In genomic region chr11:90135016-90135415, GRCh38 we compare ENCODE assay signal across 8 cellular contexts. TPM values are rescaled to one million over a fixed set of nuclear protein-coding genes. Genes with fewer than 3 reads are reported as not detected.
DNase-seq lines count a peak whose midpoint lies in the region; ATAC-seq lines count a peak whose summit lies in the region.

No MANE protein-coding gene starts in this region.

- intact Hi-C loops in activated CD4-positive, alpha-beta T cell treated with anti-CD3 and anti-CD28 coated beads, Interleukin-2, amount 10 ng/mL, durations not matched to agents 24 days and 14 days (cut with micrococcal nuclease): no loop called here
- intact Hi-C loops in activated T-helper 1 cell treated with anti-CD3 and anti-CD28 coated beads, Interleukin-12 subunit alpha, Interleukin-12 subunit beta, Interleukin-2, Interleukin-4 antibody, amounts not matched to agents 30 ng/mL and 10 ng/mL and 1 ng/mL, durations not matched to agents 14 hours and 24 hours and 36 hours (cut with micrococcal nuclease): no loop called here

- H3K4me3 ChIP-seq in subcutaneous abdominal adipose tissue (ENCODE audit: low read depth in 1 of 5, low read length in 5 of 5): peak overlapping the region; percentile 75 to 95 (median 77)

- H3K36me3 ChIP-seq in subcutaneous abdominal adipose tissue (ENCODE audit: control insufficient read depth in 5 of 5, insufficient read depth in 5 of 5, low read length in 5 of 5): peaks cover 0 to 5% (median 0%) of the 10 kb centered on the region in 5 donors

- H3K27me3 Mint-ChIP-seq in activated CD4-positive, alpha-beta T cell treated with anti-CD3 and anti-CD28 coated beads, Interleukin-2, amount 10 ng/mL, durations not matched to agents 24 days and 14 days: peaks cover 50% of the 10 kb centered on the region
- H3K27me3 Mint-ChIP-seq in activated T-helper 1 cell treated with anti-CD3 and anti-CD28 coated beads, Interleukin-12 subunit alpha, Interleukin-12 subunit beta, Interleukin-2, Interleukin-4 antibody, amounts not matched to agents 30 ng/mL and 10 ng/mL and 1 ng/mL, durations not matched to agents 14 hours and 24 hours and 36 hours (ENCODE audit: insufficient read depth): peaks cover 33% of the 10 kb centered on the region
- peaks cover 2 to 5% (median 4%) of the 10 kb centered on the region in 3 donors for H3K27me3 Mint-ChIP-seq in immature natural killer cell (ENCODE audit: low read depth in 3 of 3)

- peak overlapping the region; percentile 63 to 76 (median 64) for H3K9ac ChIP-seq in subcutaneous abdominal adipose tissue (ENCODE audit: low read length in 5 of 5)

- H3K27me3 ChIP-seq in subcutaneous abdominal adipose tissue (ENCODE audit: control insufficient read depth in 5 of 5, insufficient read depth in 4 of 5, low read length in 5 of 5): no peaks in the 10 kb centered on the region

- ATAC-seq in HG02840 (IDR thresholded peaks at IDR 0.05; ENCODE audit: low FRiP score, unreplicated experiment): no peak
- no peak for ATAC-seq in GM19455 (IDR thresholded peaks at IDR 0.05; ENCODE audit: unreplicated experiment)

- no peaks in the 10 kb centered on the region for H3K36me3 Mint-ChIP-seq in activated CD4-positive, alpha-beta T cell treated with anti-CD3 and anti-CD28 coated beads, Interleukin-2, amount 10 ng/mL, durations not matched to agents 24 days and 14 days (ENCODE audit: low read depth)
- no peaks in the 10 kb centered on the region for H3K36me3 Mint-ChIP-seq in activated T-helper 1 cell treated with anti-CD3 and anti-CD28 coated beads, Interleukin-12 subunit alpha, Interleukin-12 subunit beta, Interleukin-2, Interleukin-4 antibody, amounts not matched to agents 30 ng/mL and 10 ng/mL and 1 ng/mL, durations not matched to agents 14 hours and 24 hours and 36 hours (ENCODE audit: low read depth)
- peaks cover 0 to 4% (median 0%) of the 10 kb centered on the region in 3 donors for H3K36me3 Mint-ChIP-seq in immature natural killer cell

- H3K4me1 ChIP-seq in subcutaneous abdominal adipose tissue (ENCODE audit: control insufficient read depth in 5 of 5, insufficient read depth in 5 of 5, low read length in 5 of 5): peaks cover 0 to 22% (median 11%) of the 10 kb centered on the region in 5 donors

- H3K9me3 Mint-ChIP-seq in activated CD4-positive, alpha-beta T cell treated with anti-CD3 and anti-CD28 coated beads, Interleukin-2, amount 10 ng/mL, durations not matched to agents 24 days and 14 days: no peaks in the 10 kb centered on the region
- no peaks in the 10 kb centered on the region for H3K9me3 Mint-ChIP-seq in activated T-helper 1 cell treated with anti-CD3 and anti-CD28 coated beads, Interleukin-12 subunit alpha, Interleukin-12 subunit beta, Interleukin-2, Interleukin-4 antibody, amounts not matched to agents 30 ng/mL and 10 ng/mL and 1 ng/mL, durations not matched to agents 14 hours and 24 hours and 36 hours
- H3K9me3 Mint-ChIP-seq in immature natural killer cell: peaks cover 2 to 23% (median 9%) of the 10 kb centered on the region in 6 donors

- H3K4me1 Mint-ChIP-seq in activated CD4-positive, alpha-beta T cell treated with anti-CD3 and anti-CD28 coated beads, Interleukin-2, amount 10 ng/mL, durations not matched to agents 24 days and 14 days: peaks cover 11% of the 10 kb centered on the region
- H3K4me1 Mint-ChIP-seq in activated T-helper 1 cell treated with anti-CD3 and anti-CD28 coated beads, Interleukin-12 subunit alpha, Interleukin-12 subunit beta, Interleukin-2, Interleukin-4 antibody, amounts not matched to agents 30 ng/mL and 10 ng/mL and 1 ng/mL, durations not matched to agents 14 hours and 24 hours and 36 hours (ENCODE audit: low read depth): peaks cover 14% of the 10 kb centered on the region
- H3K4me1 Mint-ChIP-seq in immature natural killer cell: peaks cover 5 to 28% of the 10 kb centered on the region in 2 donors

- H3K4me3 Mint-ChIP-seq in activated CD4-positive, alpha-beta T cell treated with anti-CD3 and anti-CD28 coated beads, Interleukin-2, amount 10 ng/mL, durations not matched to agents 24 days and 14 days: peak overlapping the region; percentile 71
- peak overlapping the region; percentile 24 for H3K4me3 Mint-ChIP-seq in activated T-helper 1 cell treated with anti-CD3 and anti-CD28 coated beads, Interleukin-12 subunit alpha, Interleukin-12 subunit beta, Interleukin-2, Interleukin-4 antibody, amounts not matched to agents 30 ng/mL and 10 ng/mL and 1 ng/mL, durations not matched to agents 14 hours and 24 hours and 36 hours
- H3K4me3 Mint-ChIP-seq in immature natural killer cell: peak overlapping the region; percentile 24 to 68 (median 53)

- H3K27ac ChIP-seq in subcutaneous abdominal adipose tissue (ENCODE audit: low read depth, low read length): peak overlapping the region; percentile 37

- H3K9me3 ChIP-seq in subcutaneous abdominal adipose tissue (ENCODE audit: control insufficient read depth in 5 of 5, low read length in 5 of 5): no peaks in the 10 kb centered on the region

- no peak for DNase-seq in activated CD4-positive, alpha-beta T cell treated with anti-CD3 and anti-CD28 coated beads, Interleukin-2, amount 10 ng/mL, durations not matched to agents 24 days and 14 days
- DNase-seq in activated CD4-positive, alpha-beta T cell treated with anti-CD3 and anti-CD28 coated beads, Interleukin-2, amount 50 U/mL, for 4 hours: no peak
- DNase-seq in activated T-helper 1 cell treated with anti-CD3 and anti-CD28 coated beads, Interleukin-12 subunit alpha, Interleukin-12 subunit beta, Interleukin-2, Interleukin-4 antibody, amounts not matched to agents 30 ng/mL and 10 ng/mL and 1 ng/mL, durations not matched to agents 14 hours and 24 hours and 36 hours (ENCODE audit: low spot score): no peak
- DNase-seq in immature natural killer cell: no peak
- DNase-seq in cortex of kidney (lab: John Stamatoyannopoulos, UW): no peak

- H3K27ac Mint-ChIP-seq in activated CD4-positive, alpha-beta T cell treated with anti-CD3 and anti-CD28 coated beads, Interleukin-2, amount 10 ng/mL, durations not matched to agents 24 days and 14 days: no peak overlapping the region
- no peak overlapping the region for H3K27ac Mint-ChIP-seq in activated T-helper 1 cell treated with anti-CD3 and anti-CD28 coated beads, Interleukin-12 subunit alpha, Interleukin-12 subunit beta, Interleukin-2, Interleukin-4 antibody, amounts not matched to agents 30 ng/mL and 10 ng/mL and 1 ng/mL, durations not matched to agents 14 hours and 24 hours and 36 hours
- no peak overlapping the region for H3K27ac Mint-ChIP-seq in immature natural killer cell

RNA-seq across cellular contexts. Expression of gene NAALAD2, which starts 0.6 kb away (rescaled TPM):
- total RNA-seq in activated CD4-positive, alpha-beta T cell treated with anti-CD3 and anti-CD28 coated beads, Interleukin-2, amount 10 ng/mL, durations not matched to agents 24 days and 14 days: not detected in 2 replicates
- not detected in 2 replicates for total RNA-seq in activated T-helper 1 cell treated with anti-CD3 and anti-CD28 coated beads, Interleukin-12 subunit alpha, Interleukin-12 subunit beta, Interleukin-2, Interleukin-4 antibody, amounts not matched to agents 30 ng/mL and 10 ng/mL and 1 ng/mL, durations not matched to agents 14 hours and 24 hours and 36 hours
- under 1 TPM in 1 of 3 donors, not detected in 2; 0.10 TPM for polyA plus RNA-seq in immature natural killer cell

RNA-seq across cellular contexts. Expression of gene UBTFL1, which starts 49.3 kb away (rescaled TPM):
- not detected in 2 replicates for total RNA-seq in activated CD4-positive, alpha-beta T cell treated with anti-CD3 and anti-CD28 coated beads, Interleukin-2, amount 10 ng/mL, durations not matched to agents 24 days and 14 days
- not detected in 2 replicates for total RNA-seq in activated T-helper 1 cell treated with anti-CD3 and anti-CD28 coated beads, Interleukin-12 subunit alpha, Interleukin-12 subunit beta, Interleukin-2, Interleukin-4 antibody, amounts not matched to agents 30 ng/mL and 10 ng/mL and 1 ng/mL, durations not matched to agents 14 hours and 24 hours and 36 hours
- not detected for polyA plus RNA-seq in immature natural killer cell
